In genomic region chr14:35932659-35933159, GRCh38 we compare ENCODE assay signal across 8 cellular contexts.
A peak's percentile ranks its signal among the peaks of the same experiment; 100 is the strongest.
DNase-seq lines count a peak whose midpoint lies in the region; ATAC-seq and TF ChIP-seq lines count a peak whose summit lies in the region.

No MANE protein-coding gene starts in this region.

- DNase-seq in activated CD8-positive, alpha-beta memory T cell treated with anti-CD3 and anti-CD28 coated beads, Interleukin-2, amount 50 U/mL, for 24 hours (ENCODE audit: extremely low read depth): peak; percentile 7
- peak; percentile 10 for DNase-seq in stimulated activated CD8-positive, alpha-beta memory T cell treated with anti-CD3 and anti-CD28 coated beads, Interleukin-4, amount 100 ng/mL, for 24 hours (ENCODE audit: low read depth)
- DNase-seq in kidney tubule cell (ENCODE audit: low spot score) (no peak), endothelial cell (ENCODE audit: low spot score) (no peak), iPS-NIHi11 (ENCODE audit: low spot score) (no peak), WTC11 (ENCODE audit: low spot score) (no peak)

- H3K4me3 Mint-ChIP-seq in endothelial cell (ENCODE audit: unreplicated experiment) (no peak overlapping the region), WTC11 (no peak overlapping the region)

- H3K9me3 Mint-ChIP-seq in endothelial cell (ENCODE audit: unreplicated experiment): no peaks in the 10 kb centered on the region
- H3K9me3 Mint-ChIP-seq in WTC11: no peaks in the 10 kb centered on the region

- TF ChIP-seq CTCF in endothelial cell (IDR thresholded peaks at IDR 0.05; ENCODE audit: unreplicated experiment) (no peak), WTC11 (IDR thresholded peaks at IDR 0.05) (no peak)

- H3K27me3 Mint-ChIP-seq in endothelial cell (ENCODE audit: unreplicated experiment) (no peaks in the 10 kb centered on the region), WTC11 (ENCODE audit: low read depth) (peaks cover 31% of the 10 kb centered on the region)

- CTCF ChIA-PET in WTC11 (lab: Charles Lee): interaction anchor here (1.9 kb wide), 1 partner anchor 12 kb away, joined by 6 read pairs; no protein-coding TSS in a partner anchor

- POLR2A ChIA-PET in WTC11 (lab: Charles Lee): no interaction called here

- no peak overlapping the region for H3K27ac Mint-ChIP-seq in endothelial cell (ENCODE audit: unreplicated experiment)
- no peak overlapping the region for H3K27ac Mint-ChIP-seq in WTC11

- H3K4me1 Mint-ChIP-seq in endothelial cell (ENCODE audit: unreplicated experiment) (no peaks in the 10 kb centered on the region), WTC11 (no peaks in the 10 kb centered on the region)

- H3K36me3 Mint-ChIP-seq in endothelial cell (ENCODE audit: low read depth, unreplicated experiment): no peaks in the 10 kb centered on the region
- no peaks in the 10 kb centered on the region for H3K36me3 Mint-ChIP-seq in WTC11

- ATAC-seq in GM19372 (IDR thresholded peaks at IDR 0.05; ENCODE audit: low read depth, unreplicated experiment) (peak; percentile 54), HG03159 (IDR thresholded peaks at IDR 0.05; ENCODE audit: unreplicated experiment) (peak; percentile 50), WTC11 (no peak)

TF ChIP-seq in WTC11, 78 proteins besides CTCF, POLR2A, EP300 and RAD21:
- TF ChIP-seq, protein P1, sequence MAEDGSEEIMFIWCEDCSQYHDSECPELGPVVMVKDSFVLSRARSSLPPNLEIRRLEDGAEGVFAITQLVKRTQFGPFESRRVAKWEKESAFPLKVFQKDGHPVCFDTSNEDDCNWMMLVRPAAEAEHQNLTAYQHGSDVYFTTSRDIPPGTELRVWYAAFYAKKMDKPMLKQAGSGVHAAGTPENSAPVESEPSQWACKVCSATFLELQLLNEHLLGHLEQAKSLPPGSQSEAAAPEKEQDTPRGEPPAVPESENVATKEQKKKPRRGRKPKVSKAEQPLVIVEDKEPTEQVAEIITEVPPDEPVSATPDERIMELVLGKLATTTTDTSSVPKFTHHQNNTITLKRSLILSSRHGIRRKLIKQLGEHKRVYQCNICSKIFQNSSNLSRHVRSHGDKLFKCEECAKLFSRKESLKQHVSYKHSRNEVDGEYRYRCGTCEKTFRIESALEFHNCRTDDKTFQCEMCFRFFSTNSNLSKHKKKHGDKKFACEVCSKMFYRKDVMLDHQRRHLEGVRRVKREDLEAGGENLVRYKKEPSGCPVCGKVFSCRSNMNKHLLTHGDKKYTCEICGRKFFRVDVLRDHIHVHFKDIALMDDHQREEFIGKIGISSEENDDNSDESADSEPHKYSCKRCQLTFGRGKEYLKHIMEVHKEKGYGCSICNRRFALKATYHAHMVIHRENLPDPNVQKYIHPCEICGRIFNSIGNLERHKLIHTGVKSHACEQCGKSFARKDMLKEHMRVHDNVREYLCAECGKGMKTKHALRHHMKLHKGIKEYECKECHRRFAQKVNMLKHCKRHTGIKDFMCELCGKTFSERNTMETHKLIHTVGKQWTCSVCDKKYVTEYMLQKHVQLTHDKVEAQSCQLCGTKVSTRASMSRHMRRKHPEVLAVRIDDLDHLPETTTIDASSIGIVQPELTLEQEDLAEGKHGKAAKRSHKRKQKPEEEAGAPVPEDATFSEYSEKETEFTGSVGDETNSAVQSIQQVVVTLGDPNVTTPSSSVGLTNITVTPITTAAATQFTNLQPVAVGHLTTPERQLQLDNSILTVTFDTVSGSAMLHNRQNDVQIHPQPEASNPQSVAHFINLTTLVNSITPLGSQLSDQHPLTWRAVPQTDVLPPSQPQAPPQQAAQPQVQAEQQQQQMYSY (CRISPR knock-in tag; IDR thresholded peaks at IDR 0.05): no peak
- no peak for TF ChIP-seq ZNF671 (CRISPR knock-in tag; IDR thresholded peaks at IDR 0.05)
- TF ChIP-seq ZBTB43 (CRISPR knock-in tag; IDR thresholded peaks at IDR 0.05): no peak
- no peak for TF ChIP-seq STAT6 (CRISPR knock-in tag; conservative IDR thresholded peaks at IDR 0.05; ENCODE audit: low read depth)
- no peak for TF ChIP-seq ATF2 (CRISPR knock-in tag; IDR thresholded peaks at IDR 0.05; ENCODE audit: borderline replicate concordance, low read depth)
- no peak for TF ChIP-seq TP53 (CRISPR knock-in tag; IDR thresholded peaks at IDR 0.05)
- no peak for TF ChIP-seq MLX (CRISPR knock-in tag; IDR thresholded peaks at IDR 0.05)
- no peak for TF ChIP-seq JUN (CRISPR knock-in tag; IDR thresholded peaks at IDR 0.05)
- no peak for TF ChIP-seq ZNF138 (CRISPR knock-in tag; conservative IDR thresholded peaks at IDR 0.05)
- TF ChIP-seq MAX (CRISPR knock-in tag; IDR thresholded peaks at IDR 0.05): no peak
- TF ChIP-seq MXD4 (CRISPR knock-in tag; IDR thresholded peaks at IDR 0.05; ENCODE audit: borderline replicate concordance): no peak
- no peak for TF ChIP-seq GABPB1 (CRISPR knock-in tag; IDR thresholded peaks at IDR 0.05)
- TF ChIP-seq, protein P2, sequence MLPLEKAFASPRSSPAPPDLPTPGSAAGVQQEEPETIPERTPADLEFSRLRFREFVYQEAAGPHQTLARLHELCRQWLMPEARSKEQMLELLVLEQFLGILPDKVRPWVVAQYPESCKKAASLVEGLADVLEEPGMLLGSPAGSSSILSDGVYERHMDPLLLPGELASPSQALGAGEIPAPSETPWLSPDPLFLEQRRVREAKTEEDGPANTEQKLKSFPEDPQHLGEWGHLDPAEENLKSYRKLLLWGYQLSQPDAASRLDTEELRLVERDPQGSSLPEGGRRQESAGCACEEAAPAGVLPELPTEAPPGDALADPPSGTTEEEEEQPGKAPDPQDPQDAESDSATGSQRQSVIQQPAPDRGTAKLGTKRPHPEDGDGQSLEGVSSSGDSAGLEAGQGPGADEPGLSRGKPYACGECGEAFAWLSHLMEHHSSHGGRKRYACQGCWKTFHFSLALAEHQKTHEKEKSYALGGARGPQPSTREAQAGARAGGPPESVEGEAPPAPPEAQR (CRISPR knock-in tag; IDR thresholded peaks at IDR 0.05): no peak
- no peak for TF ChIP-seq SP1 (CRISPR knock-in tag; conservative IDR thresholded peaks at IDR 0.05)
- TF ChIP-seq FOXK1 (CRISPR knock-in tag; IDR thresholded peaks at IDR 0.05): no peak
- no peak for TF ChIP-seq ZNF232 (CRISPR knock-in tag; IDR thresholded peaks at IDR 0.05)
- TF ChIP-seq FOXJ3 (CRISPR knock-in tag; IDR thresholded peaks at IDR 0.05; ENCODE audit: borderline replicate concordance): no peak
- no peak for TF ChIP-seq NFATC4 (CRISPR knock-in tag; IDR thresholded peaks at IDR 0.05)
- TF ChIP-seq PRRX2 (CRISPR knock-in tag; IDR thresholded peaks at IDR 0.05): no peak
- no peak for TF ChIP-seq ZNF317 (CRISPR knock-in tag; IDR thresholded peaks at IDR 0.05; ENCODE audit: borderline replicate concordance, low read depth)

Comparison
In these comparisons a context has a peak if more than half of its experiments do, and no peak if none do; other contexts are left out.
1. DNase-seq: peak in activated CD8-positive, alpha-beta memory T cell treated with anti-CD3 and anti-CD28 coated beads, Interleukin-2, amount 50 U/mL, for 24 hours (single experiment) and stimulated activated CD8-positive, alpha-beta memory T cell treated with anti-CD3 and anti-CD28 coated beads, Interleukin-4, amount 100 ng/mL, for 24 hours (single experiment); none in kidney tubule cell (single experiment), endothelial cell (single experiment), iPS-NIHi11 (single experiment) and WTC11 (single experiment).